In the genomic region with DNA sequence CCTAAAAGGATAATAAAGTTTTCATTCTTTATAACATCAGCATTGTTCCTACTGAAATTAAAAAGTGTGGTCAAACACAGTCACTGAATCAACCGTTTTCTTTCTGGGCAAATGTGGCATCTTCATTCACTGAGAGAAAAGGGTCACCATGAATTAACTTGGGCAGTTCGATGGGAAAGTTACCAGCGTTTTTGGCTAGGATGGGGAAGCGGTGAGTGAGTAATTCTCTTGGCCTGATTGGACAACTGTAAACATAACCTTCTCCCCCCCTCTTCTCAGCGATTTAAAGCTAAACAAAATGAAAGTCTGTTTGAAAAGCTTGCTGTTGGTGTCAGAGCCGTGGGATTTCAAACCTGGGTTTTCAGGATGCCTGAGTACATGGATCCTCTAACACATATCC, we compare ENCODE assay signal across 9 cellular contexts.
A peak's percentile ranks its signal among the peaks of the same experiment; 100 is the strongest.
DNase-seq lines count a peak whose midpoint lies in the region; FAIRE-seq and TF ChIP-seq lines count a peak whose summit lies in the region.
"Had no signal": no experiment of that assay in that cellular context is flagged by ENCODE, and none has a peak within 500 bp of the region (broad histone marks: within the 10 kb centered on the region; RNA-seq: fewer than 3 reads in every experiment).

No MANE protein-coding gene starts in this region.

- DNase-seq in H54 (ENCODE audit: insufficient read length, low spot score) (no peak), glomerular visceral epithelial cell (ENCODE audit: extremely low spot score) (peak; percentile 12), substantia nigra (lab: John Stamatoyannopoulos, UW) (peak in 2 of 49 donors; percentile 32 to 41), HEK293T (ENCODE audit: extremely low spot score) (no peak), SW480 (ENCODE audit: low spot score) (no peak)
- DNase-seq in activated CD4-positive, alpha-beta memory T cell treated with anti-CD3 and anti-CD28 coated beads, Interleukin-2, amount 10 ng/mL, durations not matched to agents 7 days and 5 days = no peak
- no peak for DNase-seq in activated CD4-positive, CD25-positive, alpha-beta regulatory T cell treated with anti-CD3 and anti-CD28 coated beads, Interleukin-2, amount 50 U/mL, for 72 hours
- DNase-seq: activated gamma-delta T cell, NCI-H187 had no signal

- H3K27me3 Mint-ChIP-seq in activated CD4-positive, alpha-beta memory T cell treated with anti-CD3 and anti-CD28 coated beads, Interleukin-2, amount 10 ng/mL, durations not matched to agents 7 days and 5 days = no peaks in the 10 kb centered on the region

- no peak overlapping the region for H3K27ac Mint-ChIP-seq in activated CD4-positive, alpha-beta memory T cell treated with anti-CD3 and anti-CD28 coated beads, Interleukin-2, amount 10 ng/mL, durations not matched to agents 7 days and 5 days

- H3K36me3 Mint-ChIP-seq in activated CD4-positive, alpha-beta memory T cell treated with anti-CD3 and anti-CD28 coated beads, Interleukin-2, amount 10 ng/mL, durations not matched to agents 7 days and 5 days (ENCODE audit: low read depth) = no peaks in the 10 kb centered on the region

- peak overlapping the region; percentile 28 for H3K4me3 Mint-ChIP-seq in activated CD4-positive, alpha-beta memory T cell treated with anti-CD3 and anti-CD28 coated beads, Interleukin-2, amount 10 ng/mL, durations not matched to agents 7 days and 5 days

- CTCF ChIA-PET in activated CD4-positive, alpha-beta memory T cell treated with anti-CD3 and anti-CD28 coated beads, Interleukin-2, amount 10 ng/mL, durations not matched to agents 7 days and 5 days (lab: Charles Lee) = interaction anchor here (0.6 kb wide), 1 partner anchor 120 kb away, joined by 5 read pairs; no protein-coding TSS in a partner anchor
- CTCF ChIA-PET in HEK293T (lab: Yijun Ruan, JAX) = no interaction called here

- peaks cover 24% of the 10 kb centered on the region for H3K4me1 Mint-ChIP-seq in activated CD4-positive, alpha-beta memory T cell treated with anti-CD3 and anti-CD28 coated beads, Interleukin-2, amount 10 ng/mL, durations not matched to agents 7 days and 5 days

- POLR2A ChIA-PET in activated CD4-positive, alpha-beta memory T cell treated with anti-CD3 and anti-CD28 coated beads, Interleukin-2, amount 10 ng/mL, durations not matched to agents 7 days and 5 days (lab: Charles Lee) = no interaction called here
- POLR2A ChIA-PET in HEK293T (lab: Yijun Ruan, JAX) = no interaction called here

- peak; percentile 76 for FAIRE-seq in H54 (lab: Jason Lieb, UNC)

- TF ChIP-seq POLR2A in H54 (IDR thresholded peaks at IDR 0.05; ENCODE audit: low read depth, low read length) = no peak

- H3K27ac ChIP-seq in substantia nigra (ENCODE audit: low read depth, low read length, poor library complexity, severe bottlenecking) = peak overlapping the region; percentile 73

- H3K9me3 Mint-ChIP-seq in activated CD4-positive, alpha-beta memory T cell treated with anti-CD3 and anti-CD28 coated beads, Interleukin-2, amount 10 ng/mL, durations not matched to agents 7 days and 5 days = no peaks in the 10 kb centered on the region

TF ChIP-seq in HEK293T, 16 proteins besides CTCF, POLR2A, EP300 and RAD21:
- TF ChIP-seq ARNT (IDR thresholded peaks at IDR 0.05) (no peak), SP1 (IDR thresholded peaks at IDR 0.05) (no peak), L3MBTL2 (conservative IDR thresholded peaks at IDR 0.05) (no peak), NFRKB (IDR thresholded peaks at IDR 0.05) (no peak), ZNF384 (IDR thresholded peaks at IDR 0.05) (no peak), FOXK2 (IDR thresholded peaks at IDR 0.05) (no peak), FOXM1 (IDR thresholded peaks at IDR 0.05; ENCODE audit: borderline replicate concordance) (no peak), FOXA1 (IDR thresholded peaks at IDR 0.05) (no peak), HDGF (IDR thresholded peaks at IDR 0.05; ENCODE audit: borderline replicate concordance) (no peak), LEF1 (IDR thresholded peaks at IDR 0.05; ENCODE audit: borderline replicate concordance) (no peak), SUZ12 (IDR thresholded peaks at IDR 0.05) (no peak)
- TF ChIP-seq, protein P1, sequence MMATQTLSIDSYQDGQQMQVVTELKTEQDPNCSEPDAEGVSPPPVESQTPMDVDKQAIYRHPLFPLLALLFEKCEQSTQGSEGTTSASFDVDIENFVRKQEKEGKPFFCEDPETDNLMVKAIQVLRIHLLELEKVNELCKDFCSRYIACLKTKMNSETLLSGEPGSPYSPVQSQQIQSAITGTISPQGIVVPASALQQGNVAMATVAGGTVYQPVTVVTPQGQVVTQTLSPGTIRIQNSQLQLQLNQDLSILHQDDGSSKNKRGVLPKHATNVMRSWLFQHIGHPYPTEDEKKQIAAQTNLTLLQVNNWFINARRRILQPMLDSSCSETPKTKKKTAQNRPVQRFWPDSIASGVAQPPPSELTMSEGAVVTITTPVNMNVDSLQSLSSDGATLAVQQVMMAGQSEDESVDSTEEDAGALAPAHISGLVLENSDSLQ (IDR thresholded peaks at IDR 0.05) = no peak
